ENCODE assay signal across 1 cellular context in genomic region chr6:27280064-27280539, GRCh38.
A peak's percentile ranks its signal among the peaks of the same experiment; 100 is the strongest.
TF ChIP-seq lines count a peak whose summit lies in the region.

No MANE protein-coding gene starts in this region.

TF ChIP-seq in K562, 482 proteins besides CTCF, POLR2A, EP300 and RAD21 (continued from another document and continues in another):
- TF ChIP-seq ZBTB11 (CRISPR knock-in tag; IDR thresholded peaks at IDR 0.05), result peak in 1 of 3 experiments; percentile 78; a peak in 2 of 6 replicates
- TF ChIP-seq PHTF2 (CRISPR knock-in tag; IDR thresholded peaks at IDR 0.05), result no peak
- TF ChIP-seq HES1 (IDR thresholded peaks at IDR 0.05; ENCODE audit: low read depth), result 0 out of 2 replicates have a peak, but pooled peaks have one; percentile 24
- TF ChIP-seq CXXC5 (CRISPR knock-in tag; IDR thresholded peaks at IDR 0.05), result peak; percentile 57
- TF ChIP-seq CHAMP1 (IDR thresholded peaks at IDR 0.05), result peak; percentile 87; the same call in 1 of the 2 replicates
- peak; percentile 95 for TF ChIP-seq POLR3A (IDR thresholded peaks at IDR 0.05; ENCODE audit: borderline replicate concordance, extremely low read depth, insufficient read depth, insufficient read length)
- no peak for TF ChIP-seq NR4A1 (CRISPR knock-in tag; IDR thresholded peaks at IDR 0.05)
- 0 out of 2 replicates have a peak, but pooled peaks have one; percentile 33 for TF ChIP-seq NR4A1 (tag; IDR thresholded peaks at IDR 0.05)
- peak; percentile 67 for TF ChIP-seq ZBTB40 (IDR thresholded peaks at IDR 0.05)
- TF ChIP-seq ZBTB40 (CRISPR knock-in tag; IDR thresholded peaks at IDR 0.05), result no peak
- TF ChIP-seq SRSF1 (IDR thresholded peaks at IDR 0.05; ENCODE audit: low read depth, low read length), result no peak
- 0 out of 2 replicates have a peak, but pooled peaks have one; percentile 47 for TF ChIP-seq ZKSCAN8 (CRISPR knock-in tag; IDR thresholded peaks at IDR 0.05)
- no peak for TF ChIP-seq ZFP30 (CRISPR knock-in tag; IDR thresholded peaks at IDR 0.05; ENCODE audit: borderline replicate concordance)
- 0 out of 2 replicates have a peak, but pooled peaks have one; percentile 16 for TF ChIP-seq DIDO1 (tag; IDR thresholded peaks at IDR 0.05; ENCODE audit: low read depth)
- TF ChIP-seq ATF1 (CRISPR knock-in tag; IDR thresholded peaks at IDR 0.05), result no peak
- TF ChIP-seq ATF1 (tag; IDR thresholded peaks at IDR 0.05), result peak; percentile 66
- no peak for TF ChIP-seq C11orf30 (IDR thresholded peaks at IDR 0.05; ENCODE audit: low read depth)
- peak; percentile 36; the same call in 1 of the 2 replicates for TF ChIP-seq NCOR1 (IDR thresholded peaks at IDR 0.05)
- TF ChIP-seq RBBP5 (IDR thresholded peaks at IDR 0.05; ENCODE audit: borderline replicate concordance, insufficient read depth, low read length, poor library complexity, severe bottlenecking), result peak; percentile 3
- peak; percentile 52; the same call in 1 of the 2 replicates for TF ChIP-seq ZEB2 (IDR thresholded peaks at IDR 0.05)
- TF ChIP-seq KDM1A (IDR thresholded peaks at IDR 0.05), result peak; percentile 32 to 55; a peak in 2 of 4 replicates
- peak; percentile 43 for TF ChIP-seq POLR3G (IDR thresholded peaks at IDR 0.05; ENCODE audit: extremely low read depth, insufficient read length, insufficient replicate concordance)
- TF ChIP-seq RFX5 (IDR thresholded peaks at IDR 0.05; ENCODE audit: low read depth, low read length), result peak; percentile 71; the same call in 1 of the 2 replicates
- peak; percentile 63; the same call in 1 of the 2 replicates for TF ChIP-seq FOXM1 (IDR thresholded peaks at IDR 0.05; ENCODE audit: low read depth)
- no peak for TF ChIP-seq FOXM1 (CRISPR knock-in tag; IDR thresholded peaks at IDR 0.05; ENCODE audit: low read depth)
- peak; percentile 85 for TF ChIP-seq ETS1 (conservative IDR thresholded peaks at IDR 0.05; ENCODE audit: control insufficient read depth, low read depth, low read length)
- no peak for TF ChIP-seq ZFP36 (IDR thresholded peaks at IDR 0.05; ENCODE audit: low read depth, low read length, partially characterized antibody)
- peak; percentile 75; the same call in 1 of the 2 replicates for TF ChIP-seq ZNF197 (CRISPR knock-in tag; IDR thresholded peaks at IDR 0.05; ENCODE audit: low read depth)
- TF ChIP-seq KDM2B (CRISPR knock-in tag; IDR thresholded peaks at IDR 0.05), result no peak
- TF ChIP-seq NFIC (IDR thresholded peaks at IDR 0.05), result peak; percentile 74
- TF ChIP-seq ZNF384 (IDR thresholded peaks at IDR 0.05; ENCODE audit: low read depth, low read length), result peak; percentile 50; the same call in 1 of the 2 replicates
- no peak for TF ChIP-seq CCAR2 (IDR thresholded peaks at IDR 0.05; ENCODE audit: low read depth, low read length)
- TF ChIP-seq COPS2 (conservative IDR thresholded peaks at IDR 0.05), result no peak
- TF ChIP-seq TOE1 (IDR thresholded peaks at IDR 0.05; ENCODE audit: borderline replicate concordance), result 0 out of 2 replicates have a peak, but pooled peaks have one; percentile 18
- no peak for TF ChIP-seq TOE1 (CRISPR knock-in tag; IDR thresholded peaks at IDR 0.05; ENCODE audit: borderline replicate concordance, low read depth)
- TF ChIP-seq ZNF445 (CRISPR knock-in tag; IDR thresholded peaks at IDR 0.05; ENCODE audit: low read depth), result no peak
- peak; percentile 90 for TF ChIP-seq ZNF764 (CRISPR knock-in tag; IDR thresholded peaks at IDR 0.05; ENCODE audit: low read depth)
- no peak for TF ChIP-seq ZNF444 (CRISPR knock-in tag; IDR thresholded peaks at IDR 0.05)
- TF ChIP-seq MNT (conservative IDR thresholded peaks at IDR 0.05), result peak; percentile 39 to 54; a peak in 3 of 4 replicates
- no peak for TF ChIP-seq EZH2 (IDR thresholded peaks at IDR 0.05; ENCODE audit: borderline replicate concordance, low read depth, low read length)
- TF ChIP-seq BDP1 (IDR thresholded peaks at IDR 0.05; ENCODE audit: insufficient read depth, insufficient read length), result peak; percentile 46
- peak; percentile 9 to 84; a peak in 2 of 4 replicates for TF ChIP-seq HDAC1 (IDR thresholded peaks at IDR 0.05)
- 0 out of 2 replicates have a peak, but pooled peaks have one; percentile 55 for TF ChIP-seq FOXK1 (CRISPR knock-in tag; IDR thresholded peaks at IDR 0.05; ENCODE audit: borderline replicate concordance)
